9 cellular contexts compared by ENCODE assay signal in the genomic region with DNA sequence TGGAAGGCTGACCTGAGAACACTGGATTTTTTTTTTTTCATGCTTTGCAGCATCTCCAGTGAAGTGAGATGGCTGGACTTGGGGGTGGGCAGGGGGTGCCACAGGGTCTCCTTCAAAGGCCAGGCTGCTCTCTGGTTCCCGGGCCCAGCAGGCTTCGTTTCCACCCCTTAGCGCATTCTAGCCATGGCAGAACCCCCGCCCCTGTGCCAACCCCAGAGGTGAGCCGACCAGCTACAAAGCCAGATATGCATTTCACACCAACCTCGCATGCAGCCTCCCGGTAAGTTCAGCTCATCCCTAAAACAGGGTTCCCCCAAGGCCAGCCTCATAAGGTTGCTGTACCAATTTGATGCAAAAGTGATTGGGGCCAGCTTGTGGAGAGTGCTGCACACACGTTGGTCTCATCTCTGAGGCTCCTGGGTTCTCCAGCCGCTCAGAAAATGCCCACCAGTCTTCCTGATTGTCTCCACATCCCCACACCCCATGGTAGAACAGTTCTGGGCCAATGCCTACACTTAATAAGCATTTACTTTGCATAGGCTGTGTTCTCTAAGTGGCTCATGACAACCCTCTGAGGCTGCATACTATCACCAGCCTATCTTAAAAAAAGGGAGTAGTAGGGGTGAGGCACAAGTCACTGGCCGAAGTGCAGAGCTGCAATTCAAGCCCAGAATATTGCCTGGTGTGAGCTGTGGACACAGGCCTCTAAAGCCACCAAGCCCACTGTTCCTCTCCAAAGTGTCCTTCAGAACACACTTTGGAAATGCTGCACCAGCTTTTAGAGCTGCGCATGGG. TPM values are rescaled to one million over a fixed set of nuclear protein-coding genes. Genes with fewer than 3 reads are reported as not detected.
DNase-seq lines count a peak whose midpoint lies in the region; ATAC-seq and TF ChIP-seq lines count a peak whose summit lies in the region.
"Had no signal": no experiment of that assay in that cellular context is flagged by ENCODE, and none has a peak within 500 bp of the region (broad histone marks: within the 10 kb centered on the region; RNA-seq: fewer than 3 reads in every experiment).

No MANE protein-coding gene starts in this region.

- H3K9me3 ChIP-seq in colonic mucosa, result no peaks in the 10 kb centered on the region
- H3K9me3 ChIP-seq in neural progenitor cell (ENCODE audit: low read depth), result no peaks in the 10 kb centered on the region

- H3K27me3 ChIP-seq in colonic mucosa (no peaks in the 10 kb centered on the region), neural progenitor cell (no peaks in the 10 kb centered on the region)

- no peak overlapping the region for H3K4me2 ChIP-seq in neural progenitor cell

- H3K4me1 ChIP-seq in colonic mucosa (peaks cover 82% of the 10 kb centered on the region), neural progenitor cell (peaks cover 43% of the 10 kb centered on the region)

- ATAC-seq in HG03354 (IDR thresholded peaks at IDR 0.05; ENCODE audit: poor library complexity, severe bottlenecking, unreplicated experiment) (no peak), HG03469 (IDR thresholded peaks at IDR 0.05; ENCODE audit: unreplicated experiment) (no peak)

- no peaks in the 10 kb centered on the region for H3F3A ChIP-seq in neural progenitor cell (ENCODE audit: low read depth)

- intact Hi-C loops in colonic mucosa (cut with DNase I), result no loop called here

- H3K4me1 Mint-ChIP-seq in IgD-negative memory B cell (peaks cover 53 to 74% (median 63%) of the 10 kb centered on the region in 3 donors), neural progenitor cell (peaks cover 82% of the 10 kb centered on the region)

- DNase-seq in G401 (ENCODE audit: low spot score), result peak; percentile 35
- DNase-seq in colonic mucosa, result no peak
- DNase-seq in neural progenitor cell (ENCODE audit: low spot score), result no peak
- DNase-seq in EL, result no peak
- no peak for DNase-seq in HK-2 (ENCODE audit: unreplicated experiment)
- DNase-seq: effector CD4-positive, alpha-beta T cell had no signal

- in situ Hi-C loops in G401 (cut with HindIII; ENCODE audit: low sequenced_read_pairs), result no loop called here

- TF ChIP-seq CTCF in colonic mucosa (IDR thresholded peaks at IDR 0.05) (no peak), neural progenitor cell (IDR thresholded peaks at IDR 0.05) (no peak)

- H3K36me3 ChIP-seq in colonic mucosa (no peaks in the 10 kb centered on the region), neural progenitor cell (no peaks in the 10 kb centered on the region)

- H3K36me3 Mint-ChIP-seq in IgD-negative memory B cell (no peaks in the 10 kb centered on the region), neural progenitor cell (peaks cover 10% of the 10 kb centered on the region)

- H3K27ac ChIP-seq in colonic mucosa, result peak overlapping the region; percentile 18
- H3K27ac ChIP-seq in neural progenitor cell, result no peak overlapping the region

- H3K4me3 Mint-ChIP-seq in IgD-negative memory B cell (peak overlapping the region in 3 of 4 donors; percentile 18 to 95 (median 93)), neural progenitor cell (peak overlapping the region; percentile 19)

- no peaks in the 10 kb centered on the region for H4K20me1 ChIP-seq in neural progenitor cell (ENCODE audit: low read depth)

- peak overlapping the region; percentile 46 to 99 (median 79) for H3K27ac Mint-ChIP-seq in IgD-negative memory B cell
- H3K27ac Mint-ChIP-seq in neural progenitor cell, result peak overlapping the region; percentile 57

- no peaks in the 10 kb centered on the region for H3K79me2 ChIP-seq in neural progenitor cell (ENCODE audit: low read depth)

- H3K9me3 Mint-ChIP-seq in IgD-negative memory B cell (no peaks in the 10 kb centered on the region), neural progenitor cell (no peaks in the 10 kb centered on the region)

- H3K4me3 ChIP-seq in colonic mucosa, result no peak overlapping the region
- H3K4me3 ChIP-seq in neural progenitor cell, result no peak overlapping the region

- H3K9ac ChIP-seq in colonic mucosa (ENCODE audit: low read depth in 2 of 2, low read length in 2 of 2) (peak overlapping the region in 1 of 2 donors; percentile 68), neural progenitor cell (no peak overlapping the region)

- no peak overlapping the region for H2AFZ ChIP-seq in neural progenitor cell (replicated peaks)

- H3K27me3 Mint-ChIP-seq in IgD-negative memory B cell, result peaks cover 2% of the 10 kb centered on the region
- peaks cover 2% of the 10 kb centered on the region for H3K27me3 Mint-ChIP-seq in neural progenitor cell (ENCODE audit: insufficient read depth, low read depth)

RNA-seq across cellular contexts. Expression of gene SMAD7, which starts 23.3 kb away (rescaled TPM):
- total RNA-seq in G401 (2014; rRNA removed; shearing (Covaris generic)), result 15.4 and 18.6 TPM in 2 replicates
- 0.48 TPM for polyA plus RNA-seq in IgD-negative memory B cell
- total RNA-seq in colonic mucosa, result 10 to 100 TPM; 21.2 to 21.6 TPM
- 1.1 and 2.0 TPM in 2 replicates for total RNA-seq in neural progenitor cell (ENCODE audit: low replicate concordance)
